Comparison of ENCODE assay signal across 8 cellular contexts in genomic region chr14:102086972-102087761, GRCh38.
DNase-seq lines count a peak whose midpoint lies in the region; ATAC-seq and TF ChIP-seq lines count a peak whose summit lies in the region.

Gene HSP90AA1, minus strand, starts transcription at chr14:102087044. Its CDS starts 666 bp downstream, at chr14:102086378.

- peaks cover 32 to 33% of the 10 kb centered on the region in 2 donors for H3K36me3 ChIP-seq in mucosa of rectum (ENCODE audit: control insufficient read depth in 2 of 2, insufficient read depth in 2 of 2, low read length in 2 of 2)

- peaks cover 19 to 25% of the 10 kb centered on the region in 2 donors for H3K4me1 ChIP-seq in mucosa of rectum (ENCODE audit: control insufficient read depth in 2 of 2, insufficient read depth in 2 of 2, low read length in 2 of 2)

- H3K9ac ChIP-seq in mucosa of rectum (ENCODE audit: low read depth in 1 of 2, low read length in 2 of 2), result peak within 1 kb of the TSS; percentile 95 to 97

- ATAC-seq in GM21529 (IDR thresholded peaks at IDR 0.05; ENCODE audit: unreplicated experiment), result peak; percentile 67

- TF ChIP-seq RAD21 in Ishikawa (IDR thresholded peaks at IDR 0.05; ENCODE audit: low read depth), result no peak

- peak within 1 kb of the TSS; percentile 86 for H3K27ac ChIP-seq in epithelial cell of prostate
- H3K27ac ChIP-seq in mucosa of rectum (ENCODE audit: low read depth in 2 of 2, low read length in 2 of 2), result peak within 1 kb of the TSS; percentile 98

- TF ChIP-seq EP300 in Ishikawa (IDR thresholded peaks at IDR 0.05; ENCODE audit: borderline replicate concordance), result no peak

- no peaks in the 10 kb centered on the region for H3K27me3 ChIP-seq in mucosa of rectum (ENCODE audit: control insufficient read depth in 2 of 2, insufficient read depth in 2 of 2, low read length in 2 of 2)

- H3K4me3 ChIP-seq in mucosa of rectum (ENCODE audit: low read length in 2 of 2), result peak within 1 kb of the TSS; percentile 79 to 85

- H3K9me3 ChIP-seq in mucosa of rectum (ENCODE audit: control insufficient read depth in 2 of 2, low read length in 2 of 2), result no peaks in the 10 kb centered on the region

- DNase-seq in DMS114 treated with DMSO at 0.1 percent for 48 hours (lab: John Stamatoyannopoulos, UW; ENCODE audit: unreplicated experiment) (peak; percentile 59), OCI-M2 (lab: John Stamatoyannopoulos, UW; ENCODE audit: unreplicated experiment) (peak; percentile 89), activated T-cell treated with anti-CD3 and anti-CD28 coated beads for 4 hours (peak; percentile 96), epithelial cell of prostate (ENCODE audit: low read depth, low spot score) (peak; percentile 50)
- peak; percentile 92 to 94 for DNase-seq in stimulated activated CD8-positive, alpha-beta memory T cell treated with anti-CD3 and anti-CD28 coated beads, Interleukin-4, amount 100 ng/mL, for 4 hours (ENCODE audit: low read depth in 2 of 2, low spot score in 1 of 2)

TF ChIP-seq in Ishikawa, 13 proteins besides CTCF, POLR2A, EP300 and RAD21:
- no peak; the same call in 1 of the 2 replicates for TF ChIP-seq TCF12 (IDR thresholded peaks at IDR 0.05; ENCODE audit: low read depth)
- TF ChIP-seq FOXM1 (IDR thresholded peaks at IDR 0.05; ENCODE audit: borderline replicate concordance, low read depth), result no peak
- TF ChIP-seq USF1 (IDR thresholded peaks at IDR 0.05), result no peak
- TF ChIP-seq MAX (IDR thresholded peaks at IDR 0.05), result peak; percentile 79
- TF ChIP-seq TAF1 (IDR thresholded peaks at IDR 0.05; ENCODE audit: low read depth), result peak; percentile 73
- TF ChIP-seq CREB1 (IDR thresholded peaks at IDR 0.05; ENCODE audit: low read depth), result no peak
- peak; percentile 4; the same call in 1 of the 2 replicates for TF ChIP-seq TEAD4 (IDR thresholded peaks at IDR 0.05)
- TF ChIP-seq ZBTB7A (IDR thresholded peaks at IDR 0.05; ENCODE audit: low read depth), result peak; percentile 90
- peak; percentile 59; the same call in 1 of the 2 replicates for TF ChIP-seq YY1 (IDR thresholded peaks at IDR 0.05; ENCODE audit: low read depth)
- TF ChIP-seq NFIC (IDR thresholded peaks at IDR 0.05), result 0 out of 2 replicates have a peak, but pooled peaks have one; percentile 72
- TF ChIP-seq EGR1 (IDR thresholded peaks at IDR 0.05), result peak; percentile 82

Comparison
In these comparisons a context has a peak if more than half of its experiments do, and no peak if none do; other contexts are left out.
1. Peak in every context shown above with its lines: DNase-seq, ATAC-seq, H3K4me3 ChIP-seq and H3K27ac ChIP-seq.